14 cellular contexts compared by ENCODE assay signal in the genomic region with DNA sequence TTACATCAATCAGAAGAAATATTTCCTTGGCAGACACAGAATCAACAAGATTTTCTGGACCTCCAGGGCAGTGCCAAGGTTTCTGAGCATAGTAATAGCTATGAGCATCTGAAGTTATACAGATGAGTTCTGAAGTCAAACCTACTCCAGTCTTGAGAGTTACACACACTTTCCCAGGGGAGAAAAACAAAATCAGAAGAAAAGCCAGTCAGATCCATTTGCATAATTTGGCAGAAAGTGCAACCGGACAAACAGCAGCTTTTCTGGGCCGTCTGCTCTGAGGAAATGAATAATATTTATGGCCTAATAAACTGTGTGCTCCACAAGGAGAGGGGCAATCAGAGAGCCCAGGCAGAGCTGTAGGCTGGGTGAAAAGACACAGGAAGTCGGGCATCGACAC.
DNase-seq lines count a peak whose midpoint lies in the region; ATAC-seq and TF ChIP-seq lines count a peak whose summit lies in the region.
"Had no signal": no experiment of that assay in that cellular context is flagged by ENCODE, and none has a peak within 500 bp of the region (broad histone marks: within the 10 kb centered on the region; RNA-seq: fewer than 3 reads in every experiment).

No MANE protein-coding gene starts in this region.

- TF ChIP-seq POLR2A in GM18505 (IDR thresholded peaks at IDR 0.05; ENCODE audit: borderline replicate concordance, extremely low read depth, insufficient read depth, insufficient read length) = no peak

- H3K4me1 Mint-ChIP-seq in naive thymus-derived CD4-positive, alpha-beta T cell = peaks cover 0 to 3% (median 0%) of the 10 kb centered on the region in 7 donors
- H3K4me1 Mint-ChIP-seq: activated naive CD4-positive, alpha-beta T cell treated with anti-CD3 and anti-CD28 coated beads, Interleukin-2, amount 10 ng/mL, durations not matched to agents 7 days and 5 days had no signal

- no peaks in the 10 kb centered on the region for H3K79me2 ChIP-seq in OCI-LY7 (ENCODE audit: insufficient read depth, low read depth, low read length)
- H3K79me2 ChIP-seq in hepatocyte = no peaks in the 10 kb centered on the region

- H3K36me3 Mint-ChIP-seq in naive thymus-derived CD4-positive, alpha-beta T cell = no peaks in the 10 kb centered on the region
- H3K36me3 Mint-ChIP-seq: activated naive CD4-positive, alpha-beta T cell treated with anti-CD3 and anti-CD28 coated beads, Interleukin-2, amount 10 ng/mL, durations not matched to agents 7 days and 5 days had no signal

- H3K9me3 ChIP-seq in A673 (ENCODE audit: low read depth, low read length, poor library complexity, severe bottlenecking) (no peaks in the 10 kb centered on the region), OCI-LY7 (ENCODE audit: low read length) (no peaks in the 10 kb centered on the region), hepatocyte (ENCODE audit: low read depth) (no peaks in the 10 kb centered on the region)
- H3K9me3 ChIP-seq in naive thymus-derived CD4-positive, alpha-beta T cell (ENCODE audit: control insufficient read depth in 2 of 3, low read length in 3 of 3) = no peaks in the 10 kb centered on the region
- H3K9me3 ChIP-seq: A549 had no signal

- peaks cover 36% of the 10 kb centered on the region for H3K4me1 ChIP-seq in A673 (ENCODE audit: insufficient read depth, low read length, poor library complexity, severe bottlenecking)
- H3K4me1 ChIP-seq in OCI-LY7 (ENCODE audit: insufficient read depth, low read length, poor library complexity, severe bottlenecking) = peaks cover 15% of the 10 kb centered on the region
- peaks cover 33% of the 10 kb centered on the region for H3K4me1 ChIP-seq in hepatocyte (ENCODE audit: insufficient read depth)
- H3K4me1 ChIP-seq in naive thymus-derived CD4-positive, alpha-beta T cell (ENCODE audit: control insufficient read depth in 2 of 2, insufficient read depth in 2 of 2, low read length in 2 of 2) = no peaks in the 10 kb centered on the region
- H3K4me1 ChIP-seq: A549 had no signal

- H3K27ac Mint-ChIP-seq in naive thymus-derived CD4-positive, alpha-beta T cell = no peak overlapping the region
- H3K27ac Mint-ChIP-seq: activated naive CD4-positive, alpha-beta T cell treated with anti-CD3 and anti-CD28 coated beads, Interleukin-2, amount 10 ng/mL, durations not matched to agents 7 days and 5 days; endodermal cell had no signal

- H3K4me3 Mint-ChIP-seq in naive thymus-derived CD4-positive, alpha-beta T cell = no peak overlapping the region
- H3K4me3 Mint-ChIP-seq: activated naive CD4-positive, alpha-beta T cell treated with anti-CD3 and anti-CD28 coated beads, Interleukin-2, amount 10 ng/mL, durations not matched to agents 7 days and 5 days; endodermal cell had no signal

- DNase-seq in A673 (ENCODE audit: low spot score) (peak; percentile 54), OCI-LY7 (ENCODE audit: low spot score) (no peak), hepatocyte (ENCODE audit: low spot score) (no peak), COLO829 (ENCODE audit: low spot score) (no peak)
- DNase-seq in naive thymus-derived CD4-positive, alpha-beta T cell = no peak
- DNase-seq: activated CD4-positive, CD25-positive, alpha-beta regulatory T cell treated with anti-CD3 and anti-CD28 coated beads, Interleukin-2, amount 50 U/mL, for 72 hours; activated naive CD4-positive, alpha-beta T cell treated with anti-CD3 and anti-CD28 coated beads, Interleukin-2, amount 10 ng/mL, durations not matched to agents 7 days and 5 days; NCI-H1436 treated with DMSO at 0.1 percent for 48 hours; retina had no signal

- CTCF ChIA-PET in A673 (lab: Charles Lee) (interaction anchor here (1.0 kb wide), 1 partner anchor 14 kb away, joined by 3 read pairs; no protein-coding TSS in a partner anchor), OCI-LY7 (lab: Charles Lee; ENCODE audit: unreplicated experiment) (no interaction called here)
- CTCF ChIA-PET in naive thymus-derived CD4-positive, alpha-beta T cell (lab: Charles Lee) = no interaction called here

- peak overlapping the region; percentile 66 for H3K27ac ChIP-seq in A673 (ENCODE audit: low read depth, low read length, poor library complexity, severe bottlenecking)
- no peak overlapping the region for H3K27ac ChIP-seq in OCI-LY7 (ENCODE audit: low read depth, low read length, poor library complexity, severe bottlenecking)
- H3K27ac ChIP-seq in hepatocyte = peak overlapping the region; percentile 4
- H3K27ac ChIP-seq in naive thymus-derived CD4-positive, alpha-beta T cell (ENCODE audit: low read depth, low read length) = no peak overlapping the region
- H3K27ac ChIP-seq: A549 had no signal

- peaks cover 0 to 31% (median 24%) of the 10 kb centered on the region in 5 donors for H3K27me3 Mint-ChIP-seq in naive thymus-derived CD4-positive, alpha-beta T cell

- H3K27me3 ChIP-seq in A673 (replicated peaks; ENCODE audit: insufficient read depth, low read depth, low read length, poor library complexity) (no peaks in the 10 kb centered on the region), hepatocyte (no peaks in the 10 kb centered on the region)
- H3K27me3 ChIP-seq in naive thymus-derived CD4-positive, alpha-beta T cell (ENCODE audit: control insufficient read depth in 2 of 2, insufficient read depth in 2 of 2, low read length in 2 of 2) = no peaks in the 10 kb centered on the region

- 61% methylated on average over 4 of the region's 4 CpGs for WGBS in hepatocyte (ENCODE audit: low lambda C conversion rate, missing lambda C conversion rate)

- H3K4me3 ChIP-seq in A673 (ENCODE audit: low read depth, low read length, poor library complexity, severe bottlenecking) = no peak overlapping the region
- H3K4me3 ChIP-seq in OCI-LY7 (ENCODE audit: low read depth, low read length, poor library complexity, severe bottlenecking) = no peak overlapping the region
- H3K4me3 ChIP-seq in hepatocyte = no peak overlapping the region
- H3K4me3 ChIP-seq in naive thymus-derived CD4-positive, alpha-beta T cell (ENCODE audit: low read length) = no peak overlapping the region
- H3K4me3 ChIP-seq: A549 had no signal

- H3K9me3 Mint-ChIP-seq in naive thymus-derived CD4-positive, alpha-beta T cell = peaks cover 0 to 2% (median 0%) of the 10 kb centered on the region in 11 donors
- H3K9me3 Mint-ChIP-seq: activated naive CD4-positive, alpha-beta T cell treated with anti-CD3 and anti-CD28 coated beads, Interleukin-2, amount 10 ng/mL, durations not matched to agents 7 days and 5 days; endodermal cell had no signal

- H3K36me3 ChIP-seq in A673 (ENCODE audit: insufficient read depth, low read length, poor library complexity, severe bottlenecking) (peaks cover 93% of the 10 kb centered on the region), OCI-LY7 (ENCODE audit: insufficient read depth, low read length) (no peaks in the 10 kb centered on the region), hepatocyte (replicated peaks; ENCODE audit: insufficient read depth, low read depth) (no peaks in the 10 kb centered on the region)
- H3K36me3 ChIP-seq in naive thymus-derived CD4-positive, alpha-beta T cell (ENCODE audit: control insufficient read depth in 2 of 3, insufficient read depth in 3 of 3, low read length in 3 of 3) = no peaks in the 10 kb centered on the region

- H2AFZ ChIP-seq in OCI-LY7 (ENCODE audit: low read length) (peak overlapping the region; percentile 94; the same call in 1 of the 2 replicates), hepatocyte (no peak overlapping the region)

- TF ChIP-seq CTCF in A673 (conservative IDR thresholded peaks at IDR 0.05; ENCODE audit: low read depth, low read length) = no peak
- no peak for TF ChIP-seq CTCF in OCI-LY7 (conservative IDR thresholded peaks at IDR 0.05; ENCODE audit: low read length)
- no peak for TF ChIP-seq CTCF in hepatocyte (IDR thresholded peaks at IDR 0.05; ENCODE audit: poor library complexity)

- no peak overlapping the region for H3K4me2 ChIP-seq in OCI-LY7 (ENCODE audit: low read length)
- H3K4me2 ChIP-seq in hepatocyte = no peak overlapping the region
- H3K4me2 ChIP-seq: A549 had no signal

- POLR2A ChIA-PET in A673 (lab: Charles Lee; ENCODE audit: low non-redundant PET) = interaction anchor here (0.6 kb wide), 1 partner anchor 423 kb away, joined by 4 read pairs; no protein-coding TSS in a partner anchor
- POLR2A ChIA-PET in OCI-LY7 (lab: Charles Lee) = interaction anchor here (0.7 to 1.8 kb wide), 3 partner anchors 12 to 424 kb away, joined by 3 to 4 read pairs (median 4); no protein-coding TSS in a partner anchor
- POLR2A ChIA-PET in naive thymus-derived CD4-positive, alpha-beta T cell (lab: Charles Lee) = no interaction called here

- H4K20me1 ChIP-seq in OCI-LY7 (ENCODE audit: insufficient read depth, low read length) (no peaks in the 10 kb centered on the region), hepatocyte (ENCODE audit: insufficient read depth, poor library complexity, severe bottlenecking) (no peaks in the 10 kb centered on the region)

- H3K9me2 ChIP-seq in OCI-LY7 (ENCODE audit: insufficient read depth, low read length) (no peaks in the 10 kb centered on the region), hepatocyte (replicated peaks; ENCODE audit: insufficient read depth) (no peaks in the 10 kb centered on the region)

- intact Hi-C loops in A673 (cut with micrococcal nuclease; ENCODE audit: unreplicated experiment) = no loop called here
- intact Hi-C loops in OCI-LY7 (cut with micrococcal nuclease; ENCODE audit: unreplicated experiment) = no loop called here
- intact Hi-C loops in naive thymus-derived CD4-positive, alpha-beta T cell (cut with micrococcal nuclease) = no loop called here

- ATAC-seq in GM19463 (IDR thresholded peaks at IDR 0.05; ENCODE audit: unreplicated experiment) (peak; percentile 27), GM18505 (IDR thresholded peaks at IDR 0.05; ENCODE audit: unreplicated experiment) (no peak), HG02678 (IDR thresholded peaks at IDR 0.05; ENCODE audit: unreplicated experiment) (no peak)
- no peak for ATAC-seq in naive thymus-derived CD4-positive, alpha-beta T cell

- BruUV-seq in A673 (replicated peaks; lab: Mats Ljungman, UMichigan) (no TSS peak), OCI-LY7 (replicated peaks; lab: Mats Ljungman, UMichigan) (no TSS peak)

Comparison
In these comparisons a context has a peak if more than half of its experiments do, and no peak if none do; other contexts are left out.
1. H3K27ac ChIP-seq: peak in A673 (single experiment) and hepatocyte (single experiment); none in OCI-LY7 (single experiment) and naive thymus-derived CD4-positive, alpha-beta T cell (single experiment).